ENCODE assay signal across 16 cellular contexts in the genomic region with DNA sequence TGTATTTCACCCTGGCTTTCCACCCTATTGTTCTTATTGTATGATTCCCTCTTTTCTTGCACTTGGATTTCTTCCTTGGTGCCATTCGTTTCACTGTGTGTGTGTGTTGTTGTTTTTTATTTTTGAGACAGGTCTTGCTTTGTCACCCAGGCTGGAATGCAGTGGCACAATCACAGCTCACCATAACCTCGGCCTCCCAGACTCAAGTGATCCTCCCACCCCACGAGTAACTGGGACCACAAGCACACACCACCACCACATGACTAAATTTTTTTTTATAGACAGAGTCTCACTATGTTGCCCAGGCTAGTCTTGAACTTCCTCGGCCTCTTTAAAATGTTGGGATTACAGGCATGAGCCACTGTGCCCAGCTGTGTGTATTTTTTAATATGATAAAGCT.
"Had no signal": no experiment of that assay in that cellular context is flagged by ENCODE, and none has a peak within 500 bp of the region (broad histone marks: within the 10 kb centered on the region; RNA-seq: fewer than 3 reads in every experiment).

No MANE protein-coding gene starts in this region.

- FAIRE-seq: endometrium, frontal cortex, kidney, TTC549 had no signal

- DNase-seq: activated CD4-positive, alpha-beta T cell treated with anti-CD3 and anti-CD28 coated beads, Interleukin-2, amount 10 ng/mL, durations not matched to agents 7 days and 5 days; activated CD4-positive, CD25-positive, alpha-beta regulatory T cell; activated gamma-delta T cell; activated T-cell treated with anti-CD3 and anti-CD28 coated beads, Interleukin-2, amount 50 U/mL, for 24 hours; anterior cingulate cortex; kidney had no signal

- H3K36me3 ChIP-seq: neural progenitor cell, tibial nerve had no signal

- H3K9me3 Mint-ChIP-seq: activated CD4-positive, alpha-beta T cell treated with anti-CD3 and anti-CD28 coated beads, Interleukin-2, amount 10 ng/mL, durations not matched to agents 7 days and 5 days; activated T-cell treated with anti-CD3 and anti-CD28 coated beads, Interleukin-2, amount 50 U/mL, for 24 hours; T-helper 1 cell treated with Interleukin-12 subunit alpha and Interleukin-12 subunit beta and Interleukin-4 antibody, amounts not matched to agents 30 μg/mL and 1 μg/mL, for 36 hours had no signal

- H3K9me3 ChIP-seq: tibial nerve had no signal

- H3K27ac ChIP-seq: neural progenitor cell, parathyroid adenoma, skin epidermis, tibial nerve had no signal

- H3K4me1 ChIP-seq: neural progenitor cell had no signal

- H3K27me3 ChIP-seq: neural progenitor cell, tibial nerve had no signal

- H3K9ac ChIP-seq: neural progenitor cell, parathyroid adenoma had no signal

- H3K27ac Mint-ChIP-seq: activated CD4-positive, alpha-beta T cell treated with anti-CD3 and anti-CD28 coated beads, Interleukin-2, amount 10 ng/mL, durations not matched to agents 7 days and 5 days; activated naive CD8-positive, alpha-beta T cell; activated T-cell treated with anti-CD3 and anti-CD28 coated beads, Interleukin-2, amount 50 U/mL, for 24 hours; neural progenitor cell; T-helper 1 cell treated with Interleukin-12 subunit alpha and Interleukin-12 subunit beta and Interleukin-4 antibody, amounts not matched to agents 30 μg/mL and 1 μg/mL, for 36 hours had no signal

- ATAC-seq: SK-N-SH treated with all-trans-retinoic acid at 6 μM for 48 hours had no signal

- H3K4me3 ChIP-seq: neural progenitor cell, skin epidermis, tibial nerve had no signal

- H3K4me2 ChIP-seq: neural progenitor cell had no signal

- H3K27me3 Mint-ChIP-seq: activated CD4-positive, alpha-beta T cell treated with anti-CD3 and anti-CD28 coated beads, Interleukin-2, amount 10 ng/mL, durations not matched to agents 7 days and 5 days; activated naive CD8-positive, alpha-beta T cell; activated T-cell treated with anti-CD3 and anti-CD28 coated beads, Interleukin-2, amount 50 U/mL, for 24 hours had no signal

- H3K4me3 Mint-ChIP-seq: activated CD4-positive, alpha-beta T cell treated with anti-CD3 and anti-CD28 coated beads, Interleukin-2, amount 10 ng/mL, durations not matched to agents 7 days and 5 days; activated naive CD8-positive, alpha-beta T cell; activated T-cell treated with anti-CD3 and anti-CD28 coated beads, Interleukin-2, amount 50 U/mL, for 24 hours; neural progenitor cell; T-helper 1 cell treated with Interleukin-12 subunit alpha and Interleukin-12 subunit beta and Interleukin-4 antibody, amounts not matched to agents 30 μg/mL and 1 μg/mL, for 36 hours had no signal

- H2AFZ ChIP-seq: neural progenitor cell, parathyroid adenoma had no signal
